ENCODE assay signal across 8 cellular contexts in the genomic region with DNA sequence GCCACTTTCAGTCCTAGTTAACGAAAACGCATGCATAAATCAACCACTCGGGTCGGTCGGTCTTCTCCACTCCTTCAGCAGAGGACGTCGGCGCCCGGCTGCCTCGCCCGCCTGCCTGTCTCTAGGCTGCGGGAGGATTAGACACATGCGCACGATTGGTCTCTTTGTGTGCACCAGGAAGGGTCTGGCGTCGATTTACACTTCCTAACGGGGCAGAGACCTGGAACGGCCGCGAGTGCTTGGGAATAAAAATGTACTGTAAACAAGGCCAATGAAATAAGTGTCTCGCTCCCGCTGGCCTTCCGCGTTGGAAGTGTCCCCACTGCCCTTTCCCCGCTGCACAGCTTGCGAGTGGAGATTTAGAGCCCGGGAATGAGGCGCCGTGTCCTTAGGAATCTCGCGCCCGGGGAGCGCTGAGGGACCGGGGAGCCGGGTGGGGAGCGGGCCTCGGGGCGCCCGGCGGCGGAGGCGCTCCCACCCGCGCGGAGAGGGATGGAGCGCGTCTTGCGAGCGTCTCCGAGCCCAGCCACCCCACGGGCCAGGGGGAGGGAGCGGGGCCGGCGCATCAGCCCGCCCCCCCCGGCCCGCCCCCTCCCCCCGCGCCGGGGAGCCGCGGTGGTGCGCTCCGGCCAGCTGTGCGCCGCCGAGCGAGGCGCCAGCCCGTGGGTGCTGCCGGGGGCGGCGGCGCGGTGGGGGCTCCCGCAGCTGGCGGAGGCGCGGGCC. TPM values are rescaled to one million over a fixed set of nuclear protein-coding genes. Genes with fewer than 3 reads are reported as not detected.
DNase-seq lines count a peak whose midpoint lies in the region; ATAC-seq and TF ChIP-seq lines count a peak whose summit lies in the region.

A gene (plus strand): TSS at position 636 of the 723 bp plus-strand sequence.

- POLR2A ChIA-PET in A673 (lab: Charles Lee; ENCODE audit: low non-redundant PET) = no interaction called here

- no peaks in the 10 kb centered on the region for H3K27me3 ChIP-seq in A673 (replicated peaks; ENCODE audit: insufficient read depth, low read depth, low read length, poor library complexity)
- no peaks in the 10 kb centered on the region for H3K27me3 ChIP-seq in layer of hippocampus (ENCODE audit: control insufficient read depth, insufficient read depth, low read length)

- no peak for ATAC-seq in stimulated activated naive CD8-positive, alpha-beta T cell treated with anti-CD3 and anti-CD28 coated beads, Interleukin-15, Interleukin-2, amounts not matched to agents 100 U/mL and 50 U/mL, for 24 hours
- ATAC-seq in GM19467 (IDR thresholded peaks at IDR 0.05; ENCODE audit: unreplicated experiment) = no peak

- DNase-seq in A673 (ENCODE audit: low spot score) = peak; percentile 93
- DNase-seq in HFF-Myc (ENCODE audit: extremely low read depth, low read depth) = peak; percentile 6
- DNase-seq in OCI-M2 (lab: John Stamatoyannopoulos, UW; ENCODE audit: unreplicated experiment) = peak; percentile 42
- peak; percentile 88 for DNase-seq in dedifferentiated amniotic fluid mesenchymal stem cell (ENCODE audit: extremely low spot score)
- peak; percentile 8 for DNase-seq in stimulated activated naive CD8-positive, alpha-beta T cell treated with anti-CD3 and anti-CD28 coated beads, Interleukin-15, Interleukin-2, amounts not matched to agents 100 U/mL and 50 U/mL, for 24 hours
- no peak for DNase-seq in HPDE6-E6E7 (ENCODE audit: extremely low spot score)

- no TSS peak for BruUV-seq in A673 (replicated peaks; lab: Mats Ljungman, UMichigan)

- H3K4me3 ChIP-seq in A673 (ENCODE audit: low read depth, low read length, poor library complexity, severe bottlenecking) = peak within 1 kb of the TSS; percentile 62
- peak within 1 kb of the TSS; percentile 28 for H3K4me3 ChIP-seq in HFF-Myc (replicated peaks; ENCODE audit: low read depth, low read length)

- CTCF ChIA-PET in A673 (lab: Charles Lee) = no interaction called here

- TF ChIP-seq CTCF in A673 (conservative IDR thresholded peaks at IDR 0.05; ENCODE audit: low read depth, low read length) (no peak), HFF-Myc (IDR thresholded peaks at IDR 0.05; ENCODE audit: low read depth, low read length, missing control alignments) (no peak)

- H3K9me3 ChIP-seq in A673 (ENCODE audit: low read depth, low read length, poor library complexity, severe bottlenecking) = no peaks in the 10 kb centered on the region

- no peaks in the 10 kb centered on the region for H3K4me1 ChIP-seq in A673 (ENCODE audit: insufficient read depth, low read length, poor library complexity, severe bottlenecking)

- no peaks in the 10 kb centered on the region for H3K36me3 ChIP-seq in A673 (ENCODE audit: insufficient read depth, low read length, poor library complexity, severe bottlenecking)

- intact Hi-C loops in A673 (cut with micrococcal nuclease; ENCODE audit: unreplicated experiment) = loop anchor here (10.0 kb wide), 1 partner anchor 556 kb away; no protein-coding TSS in a partner anchor

- H3K27ac ChIP-seq in A673 (ENCODE audit: low read depth, low read length, poor library complexity, severe bottlenecking) = peak within 1 kb of the TSS; percentile 66
- H3K27ac ChIP-seq in layer of hippocampus (ENCODE audit: low read depth, low read length) = peak within 1 kb of the TSS; percentile 67

RNA-seq across cellular contexts. Expression of the gene that starts here (rescaled TPM):
- 13.7 and 17.0 TPM in 2 replicates for total RNA-seq in A673 (2021)
